Comparison of ENCODE assay signal across 9 cellular contexts in genomic region chrX:57596109-57596870, GRCh38. TPM values are rescaled to one million over a fixed set of nuclear protein-coding genes. Genes with fewer than 3 reads are reported as not detected.
DNase-seq lines count a peak whose midpoint lies in the region; ATAC-seq and TF ChIP-seq lines count a peak whose summit lies in the region.
"Had no signal": no experiment of that assay in that cellular context is flagged by ENCODE, and none has a peak within 500 bp of the region (broad histone marks: within the 10 kb centered on the region; RNA-seq: fewer than 3 reads in every experiment).

No MANE protein-coding gene starts in this region.

- H3K36me3 ChIP-seq in DOHH2 (ENCODE audit: control insufficient read depth, low read length) (peaks cover 4% of the 10 kb centered on the region), neuron (ENCODE audit: insufficient read depth, low read length) (peaks cover 3% of the 10 kb centered on the region), vagina (no peaks in the 10 kb centered on the region)

- DNase-seq in RKO (ENCODE audit: low spot score), result peak; percentile 34
- DNase-seq in epithelial cell of prostate (ENCODE audit: low read depth, low spot score), result no peak
- no peak for DNase-seq in inferior parietal cortex (ENCODE audit: extremely low spot score)
- DNase-seq in NCI-H1694 (lab: John Stamatoyannopoulos, UW), result no peak
- no peak for DNase-seq in vagina (ENCODE audit: extremely low spot score in 2 of 2)
- DNase-seq: MV-4-11 had no signal

- no peak overlapping the region for H2AFZ ChIP-seq in neuron (ENCODE audit: low read depth, low read length)

- H3F3A ChIP-seq in DOHH2 (ENCODE audit: control insufficient read depth, insufficient read depth), result no peaks in the 10 kb centered on the region

- intact Hi-C loops in vagina (cut with DNase I), result loop anchor here (10.0 kb wide), 1 partner anchor 319 kb away; the partner anchor contains the start of gene ZXDA

- no peak for TF ChIP-seq POLR2A in vagina (IDR thresholded peaks at IDR 0.05)

- no peaks in the 10 kb centered on the region for H3K27me3 ChIP-seq in DOHH2 (ENCODE audit: control insufficient read depth, low read length)
- no peaks in the 10 kb centered on the region for H3K27me3 ChIP-seq in neuron (ENCODE audit: insufficient read depth, low read length)
- H3K27me3 ChIP-seq in vagina, result no peaks in the 10 kb centered on the region

- ATAC-seq in HG03521 (IDR thresholded peaks at IDR 0.05; ENCODE audit: unreplicated experiment), result no peak

- H3K4me3 ChIP-seq in DOHH2 (ENCODE audit: low read length), result peak overlapping the region; percentile 42
- H3K4me3 ChIP-seq in neuron (ENCODE audit: low read length), result peak overlapping the region; percentile 20
- no peak overlapping the region for H3K4me3 ChIP-seq in vagina

- no peaks in the 10 kb centered on the region for H3K9me3 ChIP-seq in DOHH2 (ENCODE audit: control insufficient read depth, insufficient read depth, low read length)
- H3K9me3 ChIP-seq in neuron (ENCODE audit: low read length), result no peaks in the 10 kb centered on the region
- H3K9me3 ChIP-seq in vagina, result no peaks in the 10 kb centered on the region

- H3K27ac ChIP-seq in DOHH2 (ENCODE audit: low read depth, low read length), result no peak overlapping the region
- H3K27ac ChIP-seq in epithelial cell of prostate, result peak overlapping the region; percentile 74
- no peak overlapping the region for H3K27ac ChIP-seq in vagina

- H4K20me1 ChIP-seq in DOHH2 (ENCODE audit: control insufficient read depth, insufficient read depth, low read depth, low read length), result no peaks in the 10 kb centered on the region

- H3K9me2 ChIP-seq in DOHH2 (replicated peaks; ENCODE audit: control insufficient read depth, low read length), result no peaks in the 10 kb centered on the region

- no peak for TF ChIP-seq CTCF in DOHH2 (IDR thresholded peaks at IDR 0.05; ENCODE audit: low read depth, low read length, poor library complexity, severe bottlenecking)
- no peak for TF ChIP-seq CTCF in vagina (IDR thresholded peaks at IDR 0.05)

- H3K4me2 ChIP-seq in DOHH2 (ENCODE audit: low read length), result peak overlapping the region; percentile 54

- H3K79me2 ChIP-seq in DOHH2 (ENCODE audit: control insufficient read depth, low read length), result peaks cover 50% of the 10 kb centered on the region

- H3K4me1 ChIP-seq in DOHH2 (ENCODE audit: control insufficient read depth, low read length), result peaks cover 11% of the 10 kb centered on the region
- peaks cover 15% of the 10 kb centered on the region for H3K4me1 ChIP-seq in neuron (ENCODE audit: insufficient read depth, low read length)
- H3K4me1 ChIP-seq in vagina, result peaks cover 12% of the 10 kb centered on the region

RNA-seq across cellular contexts. Expression of gene ZXDB, which starts 4.5 kb away (rescaled TPM):
- 9.1 TPM for total RNA-seq in vagina

Comparison
In these comparisons a context has a peak if more than half of its experiments do, and no peak if none do; other contexts are left out.
1. H3K4me3 ChIP-seq: peak in DOHH2 (single experiment) and neuron (single experiment); none in vagina (0 of 2).